Comparison of ENCODE assay signal across 9 cellular contexts in the genomic region with DNA sequence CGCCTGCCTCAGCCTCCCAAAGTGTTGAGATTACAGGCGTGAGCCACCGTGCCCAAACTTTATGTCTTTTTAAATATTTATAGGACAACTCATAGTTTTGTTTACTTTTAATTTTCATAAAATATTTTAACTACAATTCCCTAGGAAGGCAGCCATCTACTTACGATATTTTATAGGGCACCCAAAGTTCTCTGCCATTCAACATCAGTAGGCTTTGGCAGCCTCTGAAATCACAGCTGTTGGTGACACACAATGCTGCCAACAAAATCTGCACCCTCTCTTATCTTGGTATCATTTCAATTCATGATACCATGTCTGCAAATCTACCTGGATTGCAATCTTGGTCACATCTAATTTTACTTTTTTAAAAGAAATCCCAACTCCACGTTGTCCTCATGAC.
"Had no signal": no experiment of that assay in that cellular context is flagged by ENCODE, and none has a peak within 500 bp of the region (broad histone marks: within the 10 kb centered on the region; RNA-seq: fewer than 3 reads in every experiment).

No MANE protein-coding gene starts in this region.

- H3K36me3 ChIP-seq: HAP-1 had no signal

- H3K36me3 Mint-ChIP-seq: IgD-negative memory B cell had no signal

- H3K9me3 Mint-ChIP-seq: HFFc6, IgD-negative memory B cell had no signal

- H3K9me3 ChIP-seq: HAP-1 had no signal

- H3K4me1 Mint-ChIP-seq: IgD-negative memory B cell had no signal

- H3K27ac ChIP-seq: HL-60 had no signal

- DNase-seq: GOT3, H7, HFFc6, KG1 had no signal

- ATAC-seq: HCT116, HepG2 had no signal

- H3K4me3 ChIP-seq: HAP-1 had no signal

- FAIRE-seq: HepG2 had no signal

- H3K4me3 Mint-ChIP-seq: HFFc6, IgD-negative memory B cell had no signal

- H3K27ac Mint-ChIP-seq: HFFc6, IgD-negative memory B cell had no signal
